16 cellular contexts compared by ENCODE assay signal in genomic region chr10:6161913-6162312, GRCh38. TPM values are rescaled to one million over a fixed set of nuclear protein-coding genes. Genes with fewer than 3 reads are reported as not detected.
DNase-seq lines count a peak whose midpoint lies in the region; ATAC-seq and TF ChIP-seq lines count a peak whose summit lies in the region.
"Had no signal": no experiment of that assay in that cellular context is flagged by ENCODE, and none has a peak within 500 bp of the region (broad histone marks: within the 10 kb centered on the region; RNA-seq: fewer than 3 reads in every experiment).

No MANE protein-coding gene starts in this region.

- H3K9me3 Mint-ChIP-seq in activated naive CD8-positive, alpha-beta T cell (ENCODE audit: low read depth) = no peaks in the 10 kb centered on the region
- no peaks in the 10 kb centered on the region for H3K9me3 Mint-ChIP-seq in activated naive CD8-positive, alpha-beta T cell treated with anti-CD3 and anti-CD28 coated beads, Interleukin-2, amount 50 U/mL, for 24 hours
- H3K9me3 Mint-ChIP-seq in brain = no peaks in the 10 kb centered on the region

- intact Hi-C loops in transverse colon (cut with DNase I; ENCODE audit: low total_unique reads) = loop anchor here (5.0 kb wide), 1 partner anchor 40 kb away; the partner anchor contains the start of gene PFKFB3

- TF ChIP-seq CTCF in brain (conservative IDR thresholded peaks at IDR 0.05) = no peak
- no peak for TF ChIP-seq CTCF in transverse colon (IDR thresholded peaks at IDR 0.05)

- H3K4me3 ChIP-seq in transverse colon = no peak overlapping the region
- H3K4me3 ChIP-seq: SK-N-MC, thoracic aorta had no signal

- TF ChIP-seq POLR2A in transverse colon (IDR thresholded peaks at IDR 0.05) = no peak

- no peak for TF ChIP-seq EP300 in transverse colon (IDR thresholded peaks at IDR 0.05; ENCODE audit: low read depth)

- H3K4me3 Mint-ChIP-seq in activated naive CD8-positive, alpha-beta T cell = no peak overlapping the region
- H3K4me3 Mint-ChIP-seq in activated naive CD8-positive, alpha-beta T cell treated with anti-CD3 and anti-CD28 coated beads, Interleukin-2, amount 50 U/mL, for 24 hours = no peak overlapping the region
- peak overlapping the region in 1 of 5 experiments; percentile 1 for H3K4me3 Mint-ChIP-seq in brain

- no peaks in the 10 kb centered on the region for H3K27me3 ChIP-seq in transverse colon

- H3K36me3 Mint-ChIP-seq in activated naive CD8-positive, alpha-beta T cell = no peaks in the 10 kb centered on the region
- H3K36me3 Mint-ChIP-seq in activated naive CD8-positive, alpha-beta T cell treated with anti-CD3 and anti-CD28 coated beads, Interleukin-2, amount 50 U/mL, for 24 hours (ENCODE audit: low read depth) = peaks cover 22% of the 10 kb centered on the region
- peaks cover 15% of the 10 kb centered on the region for H3K36me3 Mint-ChIP-seq in brain

- DNase-seq in activated naive CD8-positive, alpha-beta T cell treated with anti-CD3 and anti-CD28 coated beads, Interleukin-2, amount 50 U/mL, for 24 hours = no peak
- DNase-seq in midbrain (lab: John Stamatoyannopoulos, UW) (peak; percentile 44), transverse colon (no peak), G401 (ENCODE audit: low spot score) (no peak), SKM-1 (lab: John Stamatoyannopoulos, UW; ENCODE audit: unreplicated experiment) (no peak)
- DNase-seq: activated naive CD4-positive, alpha-beta T cell treated with anti-CD3 and anti-CD28 coated beads, Interleukin-2, amount 50 U/mL, for 16 hours; Calu3; cerebellar nuclear complex; GF-D8; NCI-H2029; NCI-H510A treated with DMSO at 0.1 percent for 48 hours had no signal

- no peaks in the 10 kb centered on the region for H3K9me3 ChIP-seq in transverse colon
- H3K9me3 ChIP-seq: thoracic aorta had no signal

- no peaks in the 10 kb centered on the region for H3K36me3 ChIP-seq in transverse colon

- ATAC-seq in activated naive CD8-positive, alpha-beta T cell treated with anti-CD3 and anti-CD28 coated beads, Interleukin-2, amount 50 U/mL, for 24 hours = no peak
- no peak for ATAC-seq in activated CD4-positive, CD25-positive, alpha-beta regulatory T cell treated with anti-CD3 and anti-CD28 coated beads, Interleukin-2, amount 50 U/mL, for 24 hours

- peaks cover 12 to 28% (median 22%) of the 10 kb centered on the region in 4 donors for H3K4me1 ChIP-seq in transverse colon

- H3K27ac ChIP-seq in transverse colon = peak overlapping the region; percentile 93 to 99 (median 96)
- H3K27ac ChIP-seq: SK-N-MC had no signal

- in situ Hi-C loops in transverse colon (cut with MboI; ENCODE audit: low pct_ligation_motif_present in 1 of 4, low pct_unique_long_range_greater_than_20kb in 1 of 4, low sequenced_read_pairs in 3 of 4) = no loop called here
- in situ Hi-C loops in G401 (cut with HindIII; ENCODE audit: low sequenced_read_pairs) = no loop called here

- peaks cover 36% of the 10 kb centered on the region for H3K4me1 Mint-ChIP-seq in activated naive CD8-positive, alpha-beta T cell (ENCODE audit: low read depth)
- peaks cover 48% of the 10 kb centered on the region for H3K4me1 Mint-ChIP-seq in activated naive CD8-positive, alpha-beta T cell treated with anti-CD3 and anti-CD28 coated beads, Interleukin-2, amount 50 U/mL, for 24 hours
- peaks cover 48% of the 10 kb centered on the region for H3K4me1 Mint-ChIP-seq in brain

- H3K27me3 Mint-ChIP-seq in activated naive CD8-positive, alpha-beta T cell = no peaks in the 10 kb centered on the region
- H3K27me3 Mint-ChIP-seq in activated naive CD8-positive, alpha-beta T cell treated with anti-CD3 and anti-CD28 coated beads, Interleukin-2, amount 50 U/mL, for 24 hours = no peaks in the 10 kb centered on the region
- no peaks in the 10 kb centered on the region for H3K27me3 Mint-ChIP-seq in brain

- 62% methylated on average over 3 of the region's 3 CpGs; no CpG with 5 or more reads in 1 of the 2 donors for WGBS in transverse colon (ENCODE audit: low coverage in 1 of 2), 2 donors

- H3K27ac Mint-ChIP-seq in activated naive CD8-positive, alpha-beta T cell = peak overlapping the region; percentile 72
- H3K27ac Mint-ChIP-seq in activated naive CD8-positive, alpha-beta T cell treated with anti-CD3 and anti-CD28 coated beads, Interleukin-2, amount 50 U/mL, for 24 hours = no peak overlapping the region
- H3K27ac Mint-ChIP-seq in brain = peak overlapping the region in 3 of 5 experiments; percentile 4 to 60 (median 25)

RNA-seq across cellular contexts. Expression of gene PFKFB3, which starts 40.8 kb away (rescaled TPM):
- polyA plus RNA-seq in brain (ENCODE audit: insufficient read depth, low read depth, low replicate concordance) = 22.3 TPM
- 10 to 100 TPM; 16.9 to 29.9 (median 20.2) TPM for total RNA-seq in transverse colon
- 5.2 and 11.0 TPM in 2 replicates for total RNA-seq in G401 (2014; rRNA removed; shearing (Covaris generic))
